ENCODE assay signal across 12 cellular contexts in genomic region chr4:139593091-139593564, GRCh38. TPM values are rescaled to one million over a fixed set of nuclear protein-coding genes. Genes with fewer than 3 reads are reported as not detected.
DNase-seq lines count a peak whose midpoint lies in the region; ATAC-seq and TF ChIP-seq lines count a peak whose summit lies in the region.
"Had no signal": no experiment of that assay in that cellular context is flagged by ENCODE, and none has a peak within 500 bp of the region (broad histone marks: within the 10 kb centered on the region; RNA-seq: fewer than 3 reads in every experiment).

No MANE protein-coding gene starts in this region.

- H3K4me1 ChIP-seq in foreskin keratinocyte = no peaks in the 10 kb centered on the region

- no peak overlapping the region for H3K27ac ChIP-seq in foreskin keratinocyte
- no peak overlapping the region for H3K27ac ChIP-seq in WERI-Rb-1
- H3K27ac ChIP-seq: SJSA1 had no signal

- peaks cover 28% of the 10 kb centered on the region for H3K4me1 Mint-ChIP-seq in progenitor cell of endocrine pancreas (ENCODE audit: low read depth)
- no peaks in the 10 kb centered on the region for H3K4me1 Mint-ChIP-seq in stimulated activated memory B cell treated with anti-CD40 and anti-IgM and Interleukin-4, amounts not matched to agents 10 μg/mL and 1 μg/mL and 100 μg/mL, for 72 hours

- DNase-seq in ELR (ENCODE audit: low read depth) = peak; percentile 46
- peak; percentile 41 for DNase-seq in SK-N-DZ (ENCODE audit: low spot score)
- peak; percentile 23 to 58 for DNase-seq in foreskin keratinocyte
- no peak for DNase-seq in progenitor cell of endocrine pancreas (ENCODE audit: low spot score, unreplicated experiment)
- no peak for DNase-seq in WERI-Rb-1
- DNase-seq: DMS53, mucosa of descending colon, NCI-H1048, NCI-H748 treated with DMSO at 0.1 percent for 48 hours had no signal

- H3K36me3 Mint-ChIP-seq in progenitor cell of endocrine pancreas (ENCODE audit: insufficient read depth) = no peaks in the 10 kb centered on the region
- H3K36me3 Mint-ChIP-seq in stimulated activated memory B cell treated with anti-CD40 and anti-IgM and Interleukin-4, amounts not matched to agents 10 μg/mL and 1 μg/mL and 100 μg/mL, for 72 hours = no peaks in the 10 kb centered on the region

- no peak overlapping the region for H3K4me3 Mint-ChIP-seq in progenitor cell of endocrine pancreas (ENCODE audit: low read depth)
- H3K4me3 Mint-ChIP-seq in stimulated activated memory B cell treated with anti-CD40 and anti-IgM and Interleukin-4, amounts not matched to agents 10 μg/mL and 1 μg/mL and 100 μg/mL, for 72 hours = no peak overlapping the region

- ATAC-seq in foreskin keratinocyte = no peak
- ATAC-seq in stimulated activated memory B cell treated with anti-CD40 and anti-IgM and Interleukin-4, amounts not matched to agents 10 μg/mL and 1 μg/mL and 100 μg/mL, for 72 hours = no peak
- no peak for ATAC-seq in GM18517 (IDR thresholded peaks at IDR 0.05; ENCODE audit: unreplicated experiment)
- ATAC-seq: mucosa of descending colon had no signal

- TF ChIP-seq CTCF in foreskin keratinocyte (conservative IDR thresholded peaks at IDR 0.05) (no peak), progenitor cell of endocrine pancreas (IDR thresholded peaks at IDR 0.05; ENCODE audit: unreplicated experiment) (no peak), WERI-Rb-1 (IDR thresholded peaks at IDR 0.05; ENCODE audit: low read depth, low read length) (no peak)

- no peaks in the 10 kb centered on the region for H3K9me3 Mint-ChIP-seq in progenitor cell of endocrine pancreas (ENCODE audit: low read depth)
- no peaks in the 10 kb centered on the region for H3K9me3 Mint-ChIP-seq in stimulated activated memory B cell treated with anti-CD40 and anti-IgM and Interleukin-4, amounts not matched to agents 10 μg/mL and 1 μg/mL and 100 μg/mL, for 72 hours

- H3K4me3 ChIP-seq in WERI-Rb-1 (ENCODE audit: low read depth, low read length) = no peak overlapping the region
- H3K4me3 ChIP-seq: mucosa of descending colon, SJSA1 had no signal

- H3K9me3 ChIP-seq in WERI-Rb-1 (ENCODE audit: severe bottlenecking) = no peaks in the 10 kb centered on the region
- H3K9me3 ChIP-seq: mucosa of descending colon, SJSA1 had no signal

- H3K27me3 ChIP-seq in foreskin keratinocyte = no peaks in the 10 kb centered on the region
- no peaks in the 10 kb centered on the region for H3K27me3 ChIP-seq in WERI-Rb-1 (ENCODE audit: insufficient read depth, low read depth, severe bottlenecking)
- H3K27me3 ChIP-seq: SJSA1 had no signal

- no peaks in the 10 kb centered on the region for H3K27me3 Mint-ChIP-seq in progenitor cell of endocrine pancreas
- H3K27me3 Mint-ChIP-seq in stimulated activated memory B cell treated with anti-CD40 and anti-IgM and Interleukin-4, amounts not matched to agents 10 μg/mL and 1 μg/mL and 100 μg/mL, for 72 hours = peaks cover 11% of the 10 kb centered on the region

- H3K36me3 ChIP-seq in WERI-Rb-1 = no peaks in the 10 kb centered on the region
- H3K36me3 ChIP-seq: SJSA1 had no signal

- H3K27ac Mint-ChIP-seq in progenitor cell of endocrine pancreas = peak overlapping the region; percentile 84
- no peak overlapping the region for H3K27ac Mint-ChIP-seq in stimulated activated memory B cell treated with anti-CD40 and anti-IgM and Interleukin-4, amounts not matched to agents 10 μg/mL and 1 μg/mL and 100 μg/mL, for 72 hours

RNA-seq across cellular contexts. Expression of gene SETD7, which starts 37.1 kb away (rescaled TPM):
- 14.1 and 18.1 TPM in 2 replicates for polyA plus RNA-seq in SK-N-DZ (2014; cell fraction: cytosol; rRNA removed)
- polyA plus RNA-seq in SK-N-DZ (2014; cell fraction: nucleus; rRNA removed) = 7.2 and 11.1 TPM in 2 replicates
- total RNA-seq in foreskin keratinocyte = 30.9 and 32.0 TPM in 2 replicates
- polyA plus RNA-seq in foreskin keratinocyte = 7.3 and 8.2 TPM in 2 replicates
- 11.9 and 13.8 TPM in 2 replicates for total RNA-seq in progenitor cell of endocrine pancreas

Comparison
In these comparisons a context has a peak if more than half of its experiments do, and no peak if none do; other contexts are left out.
1. DNase-seq: peak in ELR (single experiment), SK-N-DZ (single experiment) and foreskin keratinocyte (2 of 2); none in progenitor cell of endocrine pancreas (single experiment) and WERI-Rb-1 (single experiment).